Comparison of ENCODE assay signal across 8 cellular contexts in genomic region chr15:88624156-88624970, GRCh38. TPM values are rescaled to one million over a fixed set of nuclear protein-coding genes. Genes with fewer than 3 reads are reported as not detected.
DNase-seq lines count a peak whose midpoint lies in the region; ATAC-seq and TF ChIP-seq lines count a peak whose summit lies in the region.

No MANE protein-coding gene starts in this region.

- intact Hi-C loops in Right ventricle myocardium inferior (cut with DNase I) (loop anchor here (5.0 to 10.0 kb wide), 3 partner anchors 38 to 390 kb away; partner anchors contain the start of gene HAPLN3), cardiac septum (cut with DNase I) (loop anchor here (5.0 kb wide), 1 partner anchor 273 kb away; the partner anchor contains the start of gene HAPLN3), posterior vena cava (cut with DNase I) (no loop called here)

- DNase-seq in Right ventricle myocardium inferior (ENCODE audit: missing footprints) (no peak), cardiac septum (ENCODE audit: low spot score) (no peak), fibroblast of villous mesenchyme (ENCODE audit: low read depth) (peak; percentile 77), posterior vena cava (ENCODE audit: low spot score) (peak; percentile 78)
- peak; percentile 56 for DNase-seq in activated CD4-positive, alpha-beta memory T cell treated with anti-CD3 and anti-CD28 coated beads, Interleukin-2, amount 10 ng/mL, durations not matched to agents 7 days and 5 days

- peaks cover 61% of the 10 kb centered on the region for H3K36me3 Mint-ChIP-seq in activated CD4-positive, alpha-beta memory T cell treated with anti-CD3 and anti-CD28 coated beads, Interleukin-2, amount 10 ng/mL, durations not matched to agents 7 days and 5 days (ENCODE audit: low read depth)

- peak overlapping the region; percentile 29 for H3K4me3 ChIP-seq in fibroblast of villous mesenchyme (ENCODE audit: low read depth, low read length)

- H3K27me3 Mint-ChIP-seq in activated CD4-positive, alpha-beta memory T cell treated with anti-CD3 and anti-CD28 coated beads, Interleukin-2, amount 10 ng/mL, durations not matched to agents 7 days and 5 days = no peaks in the 10 kb centered on the region

- CTCF ChIA-PET in activated CD4-positive, alpha-beta memory T cell treated with anti-CD3 and anti-CD28 coated beads, Interleukin-2, amount 10 ng/mL, durations not matched to agents 7 days and 5 days (lab: Charles Lee) = interaction anchor here (0.6 to 3.2 kb wide), 34 partner anchors 9 to 707 kb away, joined by 3 to 29 read pairs (median 4); partner anchors contain the start of genes ABHD2, HAPLN3, MRPL46 and MRPS11

- H3K4me3 Mint-ChIP-seq in activated CD4-positive, alpha-beta memory T cell treated with anti-CD3 and anti-CD28 coated beads, Interleukin-2, amount 10 ng/mL, durations not matched to agents 7 days and 5 days = peak overlapping the region; percentile 85

- H3K27ac Mint-ChIP-seq in activated CD4-positive, alpha-beta memory T cell treated with anti-CD3 and anti-CD28 coated beads, Interleukin-2, amount 10 ng/mL, durations not matched to agents 7 days and 5 days = peak overlapping the region; percentile 91

- H3K4me1 Mint-ChIP-seq in activated CD4-positive, alpha-beta memory T cell treated with anti-CD3 and anti-CD28 coated beads, Interleukin-2, amount 10 ng/mL, durations not matched to agents 7 days and 5 days = peaks cover 74% of the 10 kb centered on the region

- POLR2A ChIA-PET in activated CD4-positive, alpha-beta memory T cell treated with anti-CD3 and anti-CD28 coated beads, Interleukin-2, amount 10 ng/mL, durations not matched to agents 7 days and 5 days (lab: Charles Lee) = interaction anchor here (0.8 to 6.0 kb wide), 13 partner anchors 9 to 280 kb away, joined by 3 to 95 read pairs (median 6); partner anchors contain the start of gene MRPL46

- TF ChIP-seq CTCF in fibroblast of villous mesenchyme (IDR thresholded peaks at IDR 0.05; ENCODE audit: insufficient read depth, low read depth, low read length) = peak; percentile 65

- peak; percentile 38 for ATAC-seq in Right ventricle myocardium inferior
- ATAC-seq in HG03432 (IDR thresholded peaks at IDR 0.05; ENCODE audit: unreplicated experiment) = peak; percentile 25
- no peak for ATAC-seq in HG02759 (IDR thresholded peaks at IDR 0.05; ENCODE audit: unreplicated experiment)
- ATAC-seq in HG03565 (IDR thresholded peaks at IDR 0.05; ENCODE audit: unreplicated experiment) = no peak

- H3K9me3 Mint-ChIP-seq in activated CD4-positive, alpha-beta memory T cell treated with anti-CD3 and anti-CD28 coated beads, Interleukin-2, amount 10 ng/mL, durations not matched to agents 7 days and 5 days = no peaks in the 10 kb centered on the region

RNA-seq across cellular contexts. Expression of gene AEN, which starts 3.2 kb away (rescaled TPM):
- total RNA-seq in Right ventricle myocardium inferior = 12.0 TPM
- 8.7 TPM for total RNA-seq in cardiac septum
- total RNA-seq in activated CD4-positive, alpha-beta memory T cell treated with anti-CD3 and anti-CD28 coated beads, Interleukin-2, amount 10 ng/mL, durations not matched to agents 7 days and 5 days = 10 to 100 TPM; 32.7 to 33.5 TPM
- total RNA-seq in fibroblast of villous mesenchyme = 64.7 and 81.6 TPM in 2 replicates
- total RNA-seq in posterior vena cava = 10 to 100 TPM; 12.2 to 24.3 TPM

RNA-seq across cellular contexts. Expression of gene ISG20, which starts 14.5 kb away (rescaled TPM):
- total RNA-seq in Right ventricle myocardium inferior (1.8 TPM), cardiac septum (3.9 TPM), fibroblast of villous mesenchyme (1.3 and 3.0 TPM in 2 replicates), posterior vena cava (1 to 10 TPM; 6.9 to 7.4 TPM)
- total RNA-seq in activated CD4-positive, alpha-beta memory T cell treated with anti-CD3 and anti-CD28 coated beads, Interleukin-2, amount 10 ng/mL, durations not matched to agents 7 days and 5 days = 100 to 1,000 TPM; 337 to 338 TPM

Comparison
In these comparisons a context has a peak if more than half of its experiments do, and no peak if none do; other contexts are left out.
1. ATAC-seq: peak in Right ventricle myocardium inferior (single experiment) and HG03432 (single experiment); none in HG02759 (single experiment) and HG03565 (single experiment).
2. DNase-seq: peak in activated CD4-positive, alpha-beta memory T cell treated with anti-CD3 and anti-CD28 coated beads, Interleukin-2, amount 10 ng/mL, durations not matched to agents 7 days and 5 days (single experiment), fibroblast of villous mesenchyme (single experiment) and posterior vena cava (single experiment); none in Right ventricle myocardium inferior (single experiment) and cardiac septum (single experiment).
3. RNA of gene ISG20, which starts 14.5 kb away (total RNA-seq): 337 to 338 TPM in activated CD4-positive, alpha-beta memory T cell treated with anti-CD3 and anti-CD28 coated beads, Interleukin-2, amount 10 ng/mL, durations not matched to agents 7 days and 5 days; 6.9 to 7.4 TPM in posterior vena cava, 3.9 TPM in cardiac septum (single experiment), 1.3 to 3.0 TPM in fibroblast of villous mesenchyme and 1.8 TPM in Right ventricle myocardium inferior (single experiment); every median in the first group is over 10 times any median in the second.
4. intact Hi-C loops: an anchor here in Right ventricle myocardium inferior (5.0 to 10.0 kb wide) and cardiac septum (5.0 kb wide); none called in posterior vena cava.